In the genomic region with DNA sequence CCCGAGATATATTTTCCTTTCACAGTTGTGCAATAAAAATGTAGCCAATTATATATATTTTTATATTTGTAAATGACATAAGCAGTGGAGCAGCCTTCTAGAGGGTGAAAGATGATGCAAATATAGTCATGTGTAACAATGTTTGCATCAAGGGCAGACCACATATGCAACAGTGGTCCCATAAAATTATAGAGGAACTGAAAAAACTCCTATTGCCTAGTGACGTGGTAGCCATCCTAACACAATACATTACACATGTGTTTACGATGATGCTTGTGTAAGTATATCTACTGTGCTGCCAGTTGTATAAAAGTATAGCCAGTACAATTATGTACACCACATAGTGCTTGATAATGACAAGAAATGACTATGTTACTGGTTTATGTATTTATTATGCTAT, we compare ENCODE assay signal across 12 cellular contexts.
"Had no signal": no experiment of that assay in that cellular context is flagged by ENCODE, and none has a peak within 500 bp of the region (broad histone marks: within the 10 kb centered on the region; RNA-seq: fewer than 3 reads in every experiment).

No MANE protein-coding gene starts in this region.

- DNase-seq: activated CD4-positive, alpha-beta memory T cell treated with anti-CD3 and anti-CD28 coated beads for 36 hours; activated naive CD4-positive, alpha-beta T cell treated with Interleukin-2 at 50 U/mL for 16 hours; activated naive CD8-positive, alpha-beta T cell treated with anti-CD3 and anti-CD28 coated beads, Interleukin-2, amount 50 U/mL, for 24 hours; glutamatergic neuron; mucosa of descending colon; nucleus accumbens; right cardiac atrium; small intestine had no signal

- H3K27ac Mint-ChIP-seq: activated CD4-positive, alpha-beta memory T cell treated with anti-CD3 and anti-CD28 coated beads for 36 hours; activated naive CD8-positive, alpha-beta T cell treated with anti-CD3 and anti-CD28 coated beads, Interleukin-2, amount 50 U/mL, for 24 hours; natural killer cell treated with Interleukin-12 subunit alpha and Interleukin-12 subunit beta and Interleukin-15 and Interleukin-18, amount 100 ng/mL, for 72 hours; progenitor cell of endocrine pancreas; T-helper 2 cell treated with Interferon-gamma antibody and Interleukin-4, amounts not matched to agents 5 μg/mL and 100 μg/mL, for 36 hours had no signal

- H3K27me3 Mint-ChIP-seq: activated CD4-positive, alpha-beta memory T cell treated with anti-CD3 and anti-CD28 coated beads for 36 hours; activated naive CD8-positive, alpha-beta T cell treated with anti-CD3 and anti-CD28 coated beads, Interleukin-2, amount 50 U/mL, for 24 hours; natural killer cell treated with Interleukin-12 subunit alpha and Interleukin-12 subunit beta and Interleukin-15 and Interleukin-18, amount 100 ng/mL, for 72 hours; progenitor cell of endocrine pancreas had no signal

- H3K4me3 Mint-ChIP-seq: activated CD4-positive, alpha-beta memory T cell treated with anti-CD3 and anti-CD28 coated beads for 36 hours; activated naive CD8-positive, alpha-beta T cell treated with anti-CD3 and anti-CD28 coated beads, Interleukin-2, amount 50 U/mL, for 24 hours; natural killer cell treated with Interleukin-12 subunit alpha and Interleukin-12 subunit beta and Interleukin-15 and Interleukin-18, amount 100 ng/mL, for 72 hours; T-helper 2 cell treated with Interferon-gamma antibody and Interleukin-4, amounts not matched to agents 5 μg/mL and 100 μg/mL, for 36 hours had no signal

- ATAC-seq: activated naive CD8-positive, alpha-beta T cell treated with anti-CD3 and anti-CD28 coated beads, Interleukin-2, amount 50 U/mL, for 24 hours; esophagus mucosa; mucosa of descending colon; natural killer cell treated with Interleukin-12 subunit alpha and Interleukin-12 subunit beta and Interleukin-15 and Interleukin-18, amount 100 ng/mL, for 72 hours; right cardiac atrium had no signal

- H3K36me3 Mint-ChIP-seq: activated CD4-positive, alpha-beta memory T cell treated with anti-CD3 and anti-CD28 coated beads for 36 hours had no signal

- H3K9me3 Mint-ChIP-seq: activated CD4-positive, alpha-beta memory T cell treated with anti-CD3 and anti-CD28 coated beads for 36 hours; activated naive CD8-positive, alpha-beta T cell treated with anti-CD3 and anti-CD28 coated beads, Interleukin-2, amount 50 U/mL, for 24 hours; natural killer cell treated with Interleukin-12 subunit alpha and Interleukin-12 subunit beta and Interleukin-15 and Interleukin-18, amount 100 ng/mL, for 72 hours; T-helper 2 cell treated with Interferon-gamma antibody and Interleukin-4, amounts not matched to agents 5 μg/mL and 100 μg/mL, for 36 hours had no signal
